9 cellular contexts compared by ENCODE assay signal in genomic region chr2:43402002-43402401, GRCh38.
DNase-seq lines count a peak whose midpoint lies in the region; ATAC-seq lines count a peak whose summit lies in the region.
"Had no signal": no experiment of that assay in that cellular context is flagged by ENCODE, and none has a peak within 500 bp of the region (broad histone marks: within the 10 kb centered on the region; RNA-seq: fewer than 3 reads in every experiment).

No MANE protein-coding gene starts in this region.

- H3K27ac Mint-ChIP-seq in dendritic cell treated with granulocyte-macrophage colony-stimulating factor and Interleukin-4, amounts not matched to agents 40 ng/mL and 50 ng/mL, for 4 days: peak overlapping the region; percentile 56
- H3K27ac Mint-ChIP-seq: activated naive CD4-positive, alpha-beta T cell treated with anti-CD3 and anti-CD28 coated beads, Interleukin-2, amount 50 U/mL, for 24 hours had no signal

- peaks cover 52% of the 10 kb centered on the region for H3K4me1 Mint-ChIP-seq in dendritic cell treated with granulocyte-macrophage colony-stimulating factor and Interleukin-4, amounts not matched to agents 40 ng/mL and 50 ng/mL, for 4 days (ENCODE audit: low read depth)
- H3K4me1 Mint-ChIP-seq: activated naive CD4-positive, alpha-beta T cell treated with anti-CD3 and anti-CD28 coated beads, Interleukin-2, amount 50 U/mL, for 24 hours had no signal

- no peaks in the 10 kb centered on the region for H3K27me3 Mint-ChIP-seq in dendritic cell treated with granulocyte-macrophage colony-stimulating factor and Interleukin-4, amounts not matched to agents 40 ng/mL and 50 ng/mL, for 4 days
- H3K27me3 Mint-ChIP-seq: activated naive CD4-positive, alpha-beta T cell treated with anti-CD3 and anti-CD28 coated beads, Interleukin-2, amount 50 U/mL, for 24 hours had no signal

- no peak for DNase-seq in DMS153 treated with DMSO at 0.1 percent for 48 hours (lab: John Stamatoyannopoulos, UW; ENCODE audit: unreplicated experiment)
- no peak for DNase-seq in retina
- no peak for DNase-seq in activated gamma-delta T cell (lab: John Stamatoyannopoulos, UW)
- DNase-seq in NCI-H2081 (lab: John Stamatoyannopoulos, UW): no peak

- peaks cover 16% of the 10 kb centered on the region for H3K36me3 Mint-ChIP-seq in dendritic cell treated with granulocyte-macrophage colony-stimulating factor and Interleukin-4, amounts not matched to agents 40 ng/mL and 50 ng/mL, for 4 days (ENCODE audit: low read depth)

- no peak overlapping the region for H3K4me3 Mint-ChIP-seq in dendritic cell treated with granulocyte-macrophage colony-stimulating factor and Interleukin-4, amounts not matched to agents 40 ng/mL and 50 ng/mL, for 4 days
- H3K4me3 Mint-ChIP-seq: activated naive CD4-positive, alpha-beta T cell treated with anti-CD3 and anti-CD28 coated beads, Interleukin-2, amount 50 U/mL, for 24 hours had no signal

- peak; percentile 65 for ATAC-seq in GM18499 (IDR thresholded peaks at IDR 0.05; ENCODE audit: insufficient read depth, unreplicated experiment)
- peak; percentile 90 for ATAC-seq in GM19452 (IDR thresholded peaks at IDR 0.05; ENCODE audit: unreplicated experiment)
- ATAC-seq in HG03108 (IDR thresholded peaks at IDR 0.05; ENCODE audit: unreplicated experiment): peak; percentile 85

- intact Hi-C loops in dendritic cell treated with granulocyte-macrophage colony-stimulating factor and Interleukin-4, amounts not matched to agents 40 ng/mL and 50 ng/mL, for 4 days (cut with micrococcal nuclease): loop anchor here (10.0 kb wide), 2 partner anchors 97 to 167 kb away; no protein-coding TSS in a partner anchor

- H3K9me3 Mint-ChIP-seq in dendritic cell treated with granulocyte-macrophage colony-stimulating factor and Interleukin-4, amounts not matched to agents 40 ng/mL and 50 ng/mL, for 4 days: no peaks in the 10 kb centered on the region
- H3K9me3 Mint-ChIP-seq: activated naive CD4-positive, alpha-beta T cell treated with anti-CD3 and anti-CD28 coated beads, Interleukin-2, amount 50 U/mL, for 24 hours had no signal
